ENCODE assay signal across 11 cellular contexts in genomic region chr6:3592371-3592941, GRCh38.
DNase-seq lines count a peak whose midpoint lies in the region; ATAC-seq and TF ChIP-seq lines count a peak whose summit lies in the region.
"Had no signal": no experiment of that assay in that cellular context is flagged by ENCODE, and none has a peak within 500 bp of the region (broad histone marks: within the 10 kb centered on the region; RNA-seq: fewer than 3 reads in every experiment).

No MANE protein-coding gene starts in this region.

- intact Hi-C loops in left colon (cut with DNase I, micrococcal nuclease): no loop called here

- H3K27ac Mint-ChIP-seq in T-helper 2 cell treated with Interferon-gamma antibody and Interleukin-4, amounts not matched to agents 5 μg/mL and 100 μg/mL, for 36 hours: no peak overlapping the region
- H3K27ac Mint-ChIP-seq: brain had no signal

- H3K4me3 ChIP-seq in cardiac fibroblast (replicated peaks in 1 of 2; ENCODE audit: low read depth in 2 of 2, low read length in 2 of 2): no peak overlapping the region
- H3K4me3 ChIP-seq: left ventricle myocardium inferior had no signal

- no peaks in the 10 kb centered on the region for H3K9me3 Mint-ChIP-seq in T-helper 2 cell treated with Interferon-gamma antibody and Interleukin-4, amounts not matched to agents 5 μg/mL and 100 μg/mL, for 36 hours

- ATAC-seq in omental fat pad (ENCODE audit: low FRiP score) (peak; percentile 92), HG03460 (IDR thresholded peaks at IDR 0.05; ENCODE audit: unreplicated experiment) (no peak), left colon (no peak)

- no peaks in the 10 kb centered on the region for H3K4me1 Mint-ChIP-seq in T-helper 2 cell treated with Interferon-gamma antibody and Interleukin-4, amounts not matched to agents 5 μg/mL and 100 μg/mL, for 36 hours (ENCODE audit: low read depth)

- DNase-seq in Caki2 (ENCODE audit: low read depth) (peak; percentile 74), NCI-H82 (lab: John Stamatoyannopoulos, UW) (peak; percentile 63), cardiac fibroblast (ENCODE audit: low read depth in 2 of 2) (peak; percentile 92 to 100), omental fat pad (ENCODE audit: low spot score) (no peak), left colon (no peak)
- no peak for DNase-seq in T-helper 2 cell treated with Interferon-gamma antibody and Interleukin-4, amounts not matched to agents 5 μg/mL and 100 μg/mL, for 36 hours (ENCODE audit: low spot score)
- no peak for DNase-seq in stimulated activated CD4-positive, alpha-beta T cell treated with anti-CD3 and anti-CD28 coated beads, Interleukin-2, amount 100 ng/mL, for 24 hours
- DNase-seq: DMS79 treated with DMSO at 0.1 percent for 48 hours, left ventricle myocardium inferior had no signal

- peaks cover 9% of the 10 kb centered on the region for H3K27me3 Mint-ChIP-seq in T-helper 2 cell treated with Interferon-gamma antibody and Interleukin-4, amounts not matched to agents 5 μg/mL and 100 μg/mL, for 36 hours (ENCODE audit: low read depth)
- H3K27me3 Mint-ChIP-seq: brain had no signal

- no peak overlapping the region for H3K4me3 Mint-ChIP-seq in T-helper 2 cell treated with Interferon-gamma antibody and Interleukin-4, amounts not matched to agents 5 μg/mL and 100 μg/mL, for 36 hours
- H3K4me3 Mint-ChIP-seq: brain had no signal

- TF ChIP-seq CTCF in cardiac fibroblast (IDR thresholded peaks at IDR 0.05; ENCODE audit: low read depth, low read length) (no peak), omental fat pad (IDR thresholded peaks at IDR 0.05) (no peak)

- H3K36me3 Mint-ChIP-seq in T-helper 2 cell treated with Interferon-gamma antibody and Interleukin-4, amounts not matched to agents 5 μg/mL and 100 μg/mL, for 36 hours (ENCODE audit: low read depth): no peaks in the 10 kb centered on the region
- H3K36me3 Mint-ChIP-seq: brain had no signal

- in situ Hi-C loops in Caki2 (cut with HindIII; ENCODE audit: low pct_unique_long_range_greater_than_20kb, low sequenced_read_pairs): no loop called here

Comparison
In these comparisons a context has a peak if more than half of its experiments do, and no peak if none do; other contexts are left out.
1. DNase-seq: peak in Caki2 (single experiment), NCI-H82 (single experiment) and cardiac fibroblast (2 of 2); none in omental fat pad (single experiment), T-helper 2 cell treated with Interferon-gamma antibody and Interleukin-4, amounts not matched to agents 5 μg/mL and 100 μg/mL, for 36 hours (single experiment), left colon (0 of 2) and stimulated activated CD4-positive, alpha-beta T cell treated with anti-CD3 and anti-CD28 coated beads, Interleukin-2, amount 100 ng/mL, for 24 hours (0 of 2).